Comparison of ENCODE assay signal across 31 cellular contexts in the genomic region with DNA sequence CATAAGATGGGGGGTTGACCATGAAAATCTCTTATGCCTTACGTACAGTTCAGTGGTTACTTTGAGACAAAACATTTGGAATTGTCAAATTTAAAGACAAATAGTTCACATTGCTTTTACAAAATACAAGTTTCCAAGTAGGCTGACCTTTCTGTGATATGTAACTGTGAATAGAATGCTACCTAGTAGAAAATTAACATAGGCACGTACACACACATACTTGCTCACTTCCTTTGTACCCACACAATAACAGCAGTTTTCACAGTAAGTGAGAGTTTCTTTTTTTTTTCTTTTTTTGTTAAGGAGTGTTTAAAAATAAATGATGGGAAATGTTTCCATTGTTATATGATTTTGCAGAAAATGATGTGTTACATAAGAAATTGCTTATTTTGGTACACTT. TPM values are rescaled to one million over a fixed set of nuclear protein-coding genes. Genes with fewer than 3 reads are reported as not detected.
DNase-seq lines count a peak whose midpoint lies in the region; ATAC-seq lines count a peak whose summit lies in the region.
"Had no signal": no experiment of that assay in that cellular context is flagged by ENCODE, and none has a peak within 500 bp of the region (broad histone marks: within the 10 kb centered on the region; RNA-seq: fewer than 3 reads in every experiment).

No MANE protein-coding gene starts in this region.

- no peaks in the 10 kb centered on the region for H3K36me3 Mint-ChIP-seq in activated naive CD8-positive, alpha-beta T cell treated with anti-CD3 and anti-CD28 coated beads for 36 hours
- H3K36me3 Mint-ChIP-seq: CD8-positive, alpha-beta memory T cell had no signal

- DNase-seq in kidney tubule cell (ENCODE audit: low spot score): peak; percentile 47
- no peak for DNase-seq in AG20443 (ENCODE audit: low spot score)
- no peak for DNase-seq in activated naive CD8-positive, alpha-beta T cell treated with anti-CD3 and anti-CD28 coated beads for 36 hours
- no peak for DNase-seq in iPS-NIHi11 (ENCODE audit: low spot score)
- DNase-seq: CD8-positive, alpha-beta memory T cell; DMS79 treated with DMSO at 0.1 percent for 48 hours; GF-D8; GOT3; HCEC 1CT; Kasumi-1; MV-4-11; NCI-H1105; NCI-H146; NCI-H1930; NCI-H2107; NCI-H524; NCI-H774; NK-92 treated with Interleukin-12 subunit alpha and Interleukin-12 subunit beta, amount 100 ng/mL, for 24 hours; T-helper 2 cell had no signal

- ATAC-seq in GM18907 (IDR thresholded peaks at IDR 0.05; ENCODE audit: unreplicated experiment) (peak; percentile 47), GM19463 (IDR thresholded peaks at IDR 0.05; ENCODE audit: unreplicated experiment) (peak; percentile 34), HG03196 (IDR thresholded peaks at IDR 0.05; ENCODE audit: unreplicated experiment) (peak; percentile 50), GM18519 (IDR thresholded peaks at IDR 0.05; ENCODE audit: low FRiP score, unreplicated experiment) (no peak)
- ATAC-seq: A549, K562, PC-3, Right ventricle myocardium inferior had no signal

- H3K27ac Mint-ChIP-seq in activated naive CD8-positive, alpha-beta T cell treated with anti-CD3 and anti-CD28 coated beads for 36 hours: no peak overlapping the region
- H3K27ac Mint-ChIP-seq: B cell; CD8-positive, alpha-beta memory T cell had no signal

- H3K27me3 Mint-ChIP-seq in activated naive CD8-positive, alpha-beta T cell treated with anti-CD3 and anti-CD28 coated beads for 36 hours: no peaks in the 10 kb centered on the region
- H3K27me3 Mint-ChIP-seq: B cell; CD8-positive, alpha-beta memory T cell had no signal

- no peak overlapping the region for H3K4me3 Mint-ChIP-seq in activated naive CD8-positive, alpha-beta T cell treated with anti-CD3 and anti-CD28 coated beads for 36 hours
- H3K4me3 Mint-ChIP-seq: B cell; CD8-positive, alpha-beta memory T cell had no signal

- H3K9me3 Mint-ChIP-seq in activated naive CD8-positive, alpha-beta T cell treated with anti-CD3 and anti-CD28 coated beads for 36 hours: no peaks in the 10 kb centered on the region

- H3K4me1 Mint-ChIP-seq in activated naive CD8-positive, alpha-beta T cell treated with anti-CD3 and anti-CD28 coated beads for 36 hours: no peaks in the 10 kb centered on the region
- H3K4me1 Mint-ChIP-seq: B cell; CD8-positive, alpha-beta memory T cell had no signal

RNA-seq across cellular contexts. Expression of gene SP8, which starts 53.3 kb away (rescaled TPM):
- total RNA-seq in activated naive CD8-positive, alpha-beta T cell treated with anti-CD3 and anti-CD28 coated beads for 36 hours: not detected
- total RNA-seq: B cell; CD8-positive, alpha-beta memory T cell; M059J; PC-3; Right ventricle myocardium inferior; RPMI7951; SJSA1 had no signal
